In genomic region chr7:99553039-99553438, GRCh38 we compare ENCODE assay signal across 26 cellular contexts. TPM values are rescaled to one million over a fixed set of nuclear protein-coding genes. Genes with fewer than 3 reads are reported as not detected.
DNase-seq lines count a peak whose midpoint lies in the region; ATAC-seq and TF ChIP-seq lines count a peak whose summit lies in the region.
"Had no signal": no experiment of that assay in that cellular context is flagged by ENCODE, and none has a peak within 500 bp of the region (broad histone marks: within the 10 kb centered on the region; RNA-seq: fewer than 3 reads in every experiment).

No MANE protein-coding gene starts in this region.

- H3K9me2 ChIP-seq in DOHH2 (replicated peaks; ENCODE audit: control insufficient read depth, low read length): no peaks in the 10 kb centered on the region
- H3K9me2 ChIP-seq: SK-N-SH had no signal

- no peak for ATAC-seq in activated CD8-positive, alpha-beta T cell treated with anti-CD3 and anti-CD28 coated beads for 36 hours
- ATAC-seq in activated CD8-positive, alpha-beta T cell treated with anti-CD3 and anti-CD28 coated beads, Interleukin-2, amount 10 ng/mL, durations not matched to agents 7 days and 5 days: no peak
- no peak for ATAC-seq in central memory CD8-positive, alpha-beta T cell (replicated peaks; ENCODE audit: extremely low read depth, poor library complexity, severe bottlenecking)
- ATAC-seq in HG02642 (IDR thresholded peaks at IDR 0.05; ENCODE audit: poor library complexity, unreplicated experiment): no peak
- ATAC-seq: activated T-cell treated with anti-CD3 and anti-CD28 coated beads, Interleukin-2, amount 50 U/mL, for 72 hours; HCT116; sciatic nerve had no signal

- no peak overlapping the region for H3K4me3 ChIP-seq in DOHH2 (ENCODE audit: low read length)

- intact Hi-C loops in activated CD8-positive, alpha-beta T cell treated with anti-CD3 and anti-CD28 coated beads for 36 hours (cut with micrococcal nuclease): loop anchor here (10.0 kb wide), 1 partner anchor 48 kb away; the partner anchor contains the start of genes ZKSCAN5 and ZNF394

- H3K27ac Mint-ChIP-seq in activated CD8-positive, alpha-beta T cell treated with anti-CD3 and anti-CD28 coated beads for 36 hours: peak overlapping the region; percentile 29
- no peak overlapping the region for H3K27ac Mint-ChIP-seq in activated CD8-positive, alpha-beta T cell treated with anti-CD3 and anti-CD28 coated beads, Interleukin-2, amount 10 ng/mL, durations not matched to agents 7 days and 5 days
- H3K27ac Mint-ChIP-seq in central memory CD8-positive, alpha-beta T cell (ENCODE audit: low read depth): no peak overlapping the region
- H3K27ac Mint-ChIP-seq in nephron progenitor cell: no peak overlapping the region

- peak overlapping the region; percentile 9 for H3K4me3 Mint-ChIP-seq in activated CD8-positive, alpha-beta T cell treated with anti-CD3 and anti-CD28 coated beads for 36 hours
- no peak overlapping the region for H3K4me3 Mint-ChIP-seq in activated CD8-positive, alpha-beta T cell treated with anti-CD3 and anti-CD28 coated beads, Interleukin-2, amount 10 ng/mL, durations not matched to agents 7 days and 5 days
- peak overlapping the region; percentile 20 for H3K4me3 Mint-ChIP-seq in central memory CD8-positive, alpha-beta T cell
- peak overlapping the region; percentile 38 for H3K4me3 Mint-ChIP-seq in nephron progenitor cell

- H3K79me2 ChIP-seq in DOHH2 (ENCODE audit: control insufficient read depth, low read length): peaks cover 75% of the 10 kb centered on the region

- H3K27me3 Mint-ChIP-seq in activated CD8-positive, alpha-beta T cell treated with anti-CD3 and anti-CD28 coated beads for 36 hours: no peaks in the 10 kb centered on the region
- H3K27me3 Mint-ChIP-seq in activated CD8-positive, alpha-beta T cell treated with anti-CD3 and anti-CD28 coated beads, Interleukin-2, amount 10 ng/mL, durations not matched to agents 7 days and 5 days (ENCODE audit: low read depth): no peaks in the 10 kb centered on the region
- no peaks in the 10 kb centered on the region for H3K27me3 Mint-ChIP-seq in central memory CD8-positive, alpha-beta T cell
- H3K27me3 Mint-ChIP-seq in nephron progenitor cell (ENCODE audit: low read depth, poor library complexity): no peaks in the 10 kb centered on the region

- CTCF ChIA-PET in activated CD8-positive, alpha-beta T cell treated with anti-CD3 and anti-CD28 coated beads for 36 hours (lab: Charles Lee): no interaction called here
- CTCF ChIA-PET in activated CD8-positive, alpha-beta T cell treated with anti-CD3 and anti-CD28 coated beads, Interleukin-2, amount 10 ng/mL, durations not matched to agents 7 days and 5 days (lab: Charles Lee): no interaction called here

- DNase-seq in activated CD8-positive, alpha-beta T cell treated with anti-CD3 and anti-CD28 coated beads for 36 hours: no peak
- no peak for DNase-seq in activated CD8-positive, alpha-beta T cell treated with anti-CD3 and anti-CD28 coated beads, Interleukin-2, amount 10 ng/mL, durations not matched to agents 7 days and 5 days
- DNase-seq in central memory CD8-positive, alpha-beta T cell (ENCODE audit: low spot score in 2 of 2): no peak
- DNase-seq in nephron progenitor cell (no peak), SHP77 (lab: John Stamatoyannopoulos, UW) (no peak), hypothalamus (lab: John Stamatoyannopoulos, UW) (no peak)
- DNase-seq: activated CD4-positive, CD25-positive, alpha-beta regulatory T cell; activated CD8-positive, alpha-beta memory T cell treated with anti-CD3 and anti-CD28 coated beads for 24 hours; activated T-cell treated with anti-CD3 and anti-CD28 coated beads, Interleukin-2, amount 50 U/mL, for 72 hours; adrenal gland; C1 segment of cervical spinal cord; cortex of kidney; DMS 273 treated with DMSO at 0.1 percent for 48 hours; MV-4-11; NCI-H2171 treated with DMSO at 0.1 percent for 48 hours; NCI-H526; SK-N-SH; stimulated activated CD8-positive, alpha-beta memory T cell treated with anti-CD3 and anti-CD28 coated beads, Interleukin-4, amount 100 ng/mL, for 48 hours; upper lobe of left lung had no signal

- H3K4me2 ChIP-seq in DOHH2 (ENCODE audit: low read length): 0 out of 2 replicates have a peak overlapping the region, but pooled peaks have one; percentile 36
- H3K4me2 ChIP-seq: KMS-11 had no signal

- POLR2A ChIA-PET in activated CD8-positive, alpha-beta T cell treated with anti-CD3 and anti-CD28 coated beads for 36 hours (lab: Charles Lee): interaction anchor here (1.1 kb wide), 1 partner anchor 53 kb away, joined by 3 read pairs; the partner anchor contains the start of gene ZNF394
- POLR2A ChIA-PET in activated CD8-positive, alpha-beta T cell treated with anti-CD3 and anti-CD28 coated beads, Interleukin-2, amount 10 ng/mL, durations not matched to agents 7 days and 5 days (lab: Charles Lee): interaction anchor here (1.1 to 1.2 kb wide), 2 partner anchors 48 to 53 kb away, joined by 3 to 4 read pairs; partner anchors contain the start of gene ZNF394

- H3K9me3 Mint-ChIP-seq in activated CD8-positive, alpha-beta T cell treated with anti-CD3 and anti-CD28 coated beads for 36 hours: peaks cover 2% of the 10 kb centered on the region
- no peaks in the 10 kb centered on the region for H3K9me3 Mint-ChIP-seq in activated CD8-positive, alpha-beta T cell treated with anti-CD3 and anti-CD28 coated beads, Interleukin-2, amount 10 ng/mL, durations not matched to agents 7 days and 5 days (ENCODE audit: insufficient read depth)
- H3K9me3 Mint-ChIP-seq in central memory CD8-positive, alpha-beta T cell: peaks cover 4% of the 10 kb centered on the region
- peaks cover 39% of the 10 kb centered on the region for H3K9me3 Mint-ChIP-seq in nephron progenitor cell

- no peak for TF ChIP-seq CTCF in activated CD8-positive, alpha-beta T cell treated with anti-CD3 and anti-CD28 coated beads for 36 hours (IDR thresholded peaks at IDR 0.05)
- TF ChIP-seq CTCF in DOHH2 (IDR thresholded peaks at IDR 0.05; ENCODE audit: low read depth, low read length, poor library complexity, severe bottlenecking): no peak
- TF ChIP-seq CTCF in nephron progenitor cell (IDR thresholded peaks at IDR 0.05): no peak

- no peaks in the 10 kb centered on the region for H4K20me1 ChIP-seq in DOHH2 (ENCODE audit: control insufficient read depth, insufficient read depth, low read depth, low read length)

- H3K27me3 ChIP-seq in DOHH2 (ENCODE audit: control insufficient read depth, low read length): no peaks in the 10 kb centered on the region
- H3K27me3 ChIP-seq: adrenal gland, upper lobe of left lung had no signal

- no peak overlapping the region for H3K27ac ChIP-seq in DOHH2 (ENCODE audit: low read depth, low read length)
- H3K27ac ChIP-seq: KMS-11 had no signal

- peaks cover 37% of the 10 kb centered on the region for H3K4me1 ChIP-seq in DOHH2 (ENCODE audit: control insufficient read depth, low read length)

- peaks cover 48% of the 10 kb centered on the region for H3K36me3 Mint-ChIP-seq in activated CD8-positive, alpha-beta T cell treated with anti-CD3 and anti-CD28 coated beads for 36 hours (ENCODE audit: low read depth)
- peaks cover 53% of the 10 kb centered on the region for H3K36me3 Mint-ChIP-seq in activated CD8-positive, alpha-beta T cell treated with anti-CD3 and anti-CD28 coated beads, Interleukin-2, amount 10 ng/mL, durations not matched to agents 7 days and 5 days (ENCODE audit: low read depth)
- peaks cover 18% of the 10 kb centered on the region for H3K36me3 Mint-ChIP-seq in central memory CD8-positive, alpha-beta T cell (ENCODE audit: insufficient read depth)
- peaks cover 51% of the 10 kb centered on the region for H3K36me3 Mint-ChIP-seq in nephron progenitor cell (ENCODE audit: low read depth)

- peaks cover 29% of the 10 kb centered on the region for H3F3A ChIP-seq in DOHH2 (ENCODE audit: control insufficient read depth, insufficient read depth)

- H3K9me3 ChIP-seq in DOHH2 (ENCODE audit: control insufficient read depth, insufficient read depth, low read length): no peaks in the 10 kb centered on the region
- H3K9me3 ChIP-seq: adrenal gland, SK-N-SH had no signal

- H3K4me1 Mint-ChIP-seq in activated CD8-positive, alpha-beta T cell treated with anti-CD3 and anti-CD28 coated beads for 36 hours (ENCODE audit: low read depth): peaks cover 36% of the 10 kb centered on the region
- H3K4me1 Mint-ChIP-seq in activated CD8-positive, alpha-beta T cell treated with anti-CD3 and anti-CD28 coated beads, Interleukin-2, amount 10 ng/mL, durations not matched to agents 7 days and 5 days (ENCODE audit: low read depth): peaks cover 45% of the 10 kb centered on the region
- H3K4me1 Mint-ChIP-seq in central memory CD8-positive, alpha-beta T cell: peaks cover 47% of the 10 kb centered on the region
- peaks cover 25% of the 10 kb centered on the region for H3K4me1 Mint-ChIP-seq in nephron progenitor cell

- H3K36me3 ChIP-seq in DOHH2 (ENCODE audit: control insufficient read depth, low read length): peaks cover 58% of the 10 kb centered on the region

RNA-seq across cellular contexts. Expression of gene FAM200A, which starts 1.1 kb away (rescaled TPM):
- 1 to 10 TPM; 4.8 to 4.9 TPM for total RNA-seq in activated CD8-positive, alpha-beta T cell treated with anti-CD3 and anti-CD28 coated beads for 36 hours
- 1 to 10 TPM; 5.1 to 5.4 TPM for total RNA-seq in activated CD8-positive, alpha-beta T cell treated with anti-CD3 and anti-CD28 coated beads, Interleukin-2, amount 10 ng/mL, durations not matched to agents 7 days and 5 days

RNA-seq across cellular contexts. Expression of gene ZNF655, which starts 5.4 kb away (rescaled TPM):
- 10 to 100 TPM; 63.0 to 65.2 TPM for total RNA-seq in activated CD8-positive, alpha-beta T cell treated with anti-CD3 and anti-CD28 coated beads for 36 hours
- total RNA-seq in activated CD8-positive, alpha-beta T cell treated with anti-CD3 and anti-CD28 coated beads, Interleukin-2, amount 10 ng/mL, durations not matched to agents 7 days and 5 days: 100 to 1,000 TPM; 101 to 108 TPM

RNA-seq across cellular contexts. Expression of gene TMEM225B, which starts 45.0 kb away (rescaled TPM):
- 1 to 10 TPM in 1 of 2 experiments, under 1 TPM in 1; 0.92 to 2.2 TPM for total RNA-seq in activated CD8-positive, alpha-beta T cell treated with anti-CD3 and anti-CD28 coated beads for 36 hours
- 1 to 10 TPM; 1.2 to 1.4 TPM for total RNA-seq in activated CD8-positive, alpha-beta T cell treated with anti-CD3 and anti-CD28 coated beads, Interleukin-2, amount 10 ng/mL, durations not matched to agents 7 days and 5 days
- total RNA-seq: glomerular endothelial cell, lung microvascular endothelial cell had no signal

RNA-seq across cellular contexts. Expression of gene ZKSCAN5, which starts 48.6 kb away (rescaled TPM):
- total RNA-seq in activated CD8-positive, alpha-beta T cell treated with anti-CD3 and anti-CD28 coated beads for 36 hours: 1 to 10 TPM; 7.6 to 7.9 TPM
- 10 to 100 TPM; 13.9 TPM for total RNA-seq in activated CD8-positive, alpha-beta T cell treated with anti-CD3 and anti-CD28 coated beads, Interleukin-2, amount 10 ng/mL, durations not matched to agents 7 days and 5 days

RNA-seq across cellular contexts. Expression of gene ZNF394, which starts 53.0 kb away (rescaled TPM):
- 10 to 100 TPM; 25.9 to 28.0 TPM for total RNA-seq in activated CD8-positive, alpha-beta T cell treated with anti-CD3 and anti-CD28 coated beads for 36 hours
- total RNA-seq in activated CD8-positive, alpha-beta T cell treated with anti-CD3 and anti-CD28 coated beads, Interleukin-2, amount 10 ng/mL, durations not matched to agents 7 days and 5 days: 10 to 100 TPM; 48.3 to 58.1 TPM
